In genomic region chr19:13154241-13154778, GRCh38 we compare ENCODE assay signal across 8 cellular contexts. TPM values are rescaled to one million over a fixed set of nuclear protein-coding genes. Genes with fewer than 3 reads are reported as not detected.
DNase-seq lines count a peak whose midpoint lies in the region; ATAC-seq, FAIRE-seq and TF ChIP-seq lines count a peak whose summit lies in the region.

No MANE protein-coding gene starts in this region.

- WGBS in esophagus squamous epithelium, 2 donors, result 0% methylated on average over 3 to 5 of the region's 21 CpGs

- TF ChIP-seq POLR2A in GM12892 (IDR thresholded peaks at IDR 0.05; ENCODE audit: low read depth, low read length) (peak; percentile 18; the same call in 1 of the 2 replicates), esophagus squamous epithelium (IDR thresholded peaks at IDR 0.05) (peak in 3 of 4 donors; percentile 55 to 85 (median 59))

- ATAC-seq in activated T-cell treated with anti-CD3 and anti-CD28 coated beads, Interleukin-2, amount 50 U/mL, for 4 hours, result no peak
- no peak for ATAC-seq in naive thymus-derived CD4-positive, alpha-beta T cell
- no peak for ATAC-seq in thoracic aorta (ENCODE audit: insufficient number of reproducible peaks, low FRiP score, low read depth)

- DNase-seq in GM12892 (ENCODE audit: insufficient read length) (no peak), NOMO-1 treated with dmso at 0.1 percent for 144 hours (lab: John Stamatoyannopoulos, UW; ENCODE audit: unreplicated experiment) (peak; percentile 62), esophagus squamous epithelium (lab: John Stamatoyannopoulos, UW) (peak; percentile 60), thoracic aorta (ENCODE audit: low spot score) (peak; percentile 93), GM19240 (ENCODE audit: insufficient read length, low spot score) (no peak)
- DNase-seq in activated T-cell treated with anti-CD3 and anti-CD28 coated beads, Interleukin-2, amount 50 U/mL, for 4 hours, result peak; percentile 52
- peak; percentile 26 to 80 (median 41) for DNase-seq in naive thymus-derived CD4-positive, alpha-beta T cell

- H3K4me1 ChIP-seq in esophagus squamous epithelium (peaks cover 16 to 50% (median 21%) of the 10 kb centered on the region in 3 donors), thoracic aorta (ENCODE audit: control insufficient read depth in 1 of 2, low read depth in 2 of 2) (peaks cover 3 to 20% of the 10 kb centered on the region in 2 donors)
- peaks cover 16 to 23% of the 10 kb centered on the region in 2 donors for H3K4me1 ChIP-seq in naive thymus-derived CD4-positive, alpha-beta T cell (ENCODE audit: control insufficient read depth in 2 of 2, insufficient read depth in 2 of 2, low read length in 2 of 2)

- no peaks in the 10 kb centered on the region for H3K9me3 Mint-ChIP-seq in activated T-cell treated with anti-CD3 and anti-CD28 coated beads, Interleukin-2, amount 50 U/mL, for 4 hours
- H3K9me3 Mint-ChIP-seq in naive thymus-derived CD4-positive, alpha-beta T cell, result peaks cover 0 to 25% (median 0%) of the 10 kb centered on the region in 11 donors

- CTCF ChIA-PET in naive thymus-derived CD4-positive, alpha-beta T cell (lab: Charles Lee), result interaction anchor here (1.1 to 3.4 kb wide), 9 partner anchors 9 to 58 kb away, joined by 3 to 17 read pairs (median 8); no protein-coding TSS in a partner anchor

- H3K36me3 Mint-ChIP-seq in activated T-cell treated with anti-CD3 and anti-CD28 coated beads, Interleukin-2, amount 50 U/mL, for 4 hours (ENCODE audit: insufficient read depth), result peaks cover 18% of the 10 kb centered on the region
- peaks cover 12 to 33% (median 20%) of the 10 kb centered on the region in 5 donors for H3K36me3 Mint-ChIP-seq in naive thymus-derived CD4-positive, alpha-beta T cell

- H3K4me1 Mint-ChIP-seq in activated T-cell treated with anti-CD3 and anti-CD28 coated beads, Interleukin-2, amount 50 U/mL, for 4 hours (ENCODE audit: low read depth), result peaks cover 39% of the 10 kb centered on the region
- H3K4me1 Mint-ChIP-seq in naive thymus-derived CD4-positive, alpha-beta T cell, result peaks cover 20 to 61% (median 32%) of the 10 kb centered on the region in 7 donors

- intact Hi-C loops in esophagus squamous epithelium (cut with DNase I), result no loop called here
- intact Hi-C loops in naive thymus-derived CD4-positive, alpha-beta T cell (cut with micrococcal nuclease), result loop anchor here (5.0 to 10.0 kb wide), 6 partner anchors 362 to 1363 kb away; partner anchors contain the start of genes DNAJB1 (in 2 of the 2), JUNB (in 1 of the 2), ZNF490 (in 1 of the 2) and ZNF791 (in 1 of the 2)

- no peaks in the 10 kb centered on the region for H3K9me3 ChIP-seq in esophagus squamous epithelium
- no peaks in the 10 kb centered on the region for H3K9me3 ChIP-seq in naive thymus-derived CD4-positive, alpha-beta T cell (ENCODE audit: control insufficient read depth in 2 of 3, low read length in 3 of 3)
- no peaks in the 10 kb centered on the region for H3K9me3 ChIP-seq in thoracic aorta

- H3K27ac ChIP-seq in 22Rv1 (peak overlapping the region; percentile 99), esophagus squamous epithelium (peak overlapping the region; percentile 96 to 100 (median 100)), thoracic aorta (peak overlapping the region; percentile 99 to 100)
- H3K27ac ChIP-seq in naive thymus-derived CD4-positive, alpha-beta T cell (ENCODE audit: low read depth, low read length), result peak overlapping the region; percentile 96

- peak overlapping the region; percentile 99 for H3K4me3 Mint-ChIP-seq in activated T-cell treated with anti-CD3 and anti-CD28 coated beads, Interleukin-2, amount 50 U/mL, for 4 hours
- H3K4me3 Mint-ChIP-seq in naive thymus-derived CD4-positive, alpha-beta T cell, result peak overlapping the region; percentile 94 to 100 (median 98)

- POLR2A ChIA-PET in naive thymus-derived CD4-positive, alpha-beta T cell (lab: Charles Lee), result interaction anchor here (0.9 to 6.6 kb wide), 10 partner anchors 14 to 108 kb away, joined by 3 to 283 read pairs (median 11); partner anchors contain the start of gene NACC1

- no peaks in the 10 kb centered on the region for H3K27me3 Mint-ChIP-seq in activated T-cell treated with anti-CD3 and anti-CD28 coated beads, Interleukin-2, amount 50 U/mL, for 4 hours (ENCODE audit: low read depth)
- peaks cover 0 to 17% (median 0%) of the 10 kb centered on the region in 5 donors for H3K27me3 Mint-ChIP-seq in naive thymus-derived CD4-positive, alpha-beta T cell

- TF ChIP-seq CTCF in 22Rv1 (IDR thresholded peaks at IDR 0.05) (no peak), esophagus squamous epithelium (IDR thresholded peaks at IDR 0.05) (no peak), thoracic aorta (IDR thresholded peaks at IDR 0.05) (no peak)

- H3K27me3 ChIP-seq in esophagus squamous epithelium (no peaks in the 10 kb centered on the region), thoracic aorta (replicated peaks; ENCODE audit: insufficient read depth) (no peaks in the 10 kb centered on the region)
- no peaks in the 10 kb centered on the region for H3K27me3 ChIP-seq in naive thymus-derived CD4-positive, alpha-beta T cell (ENCODE audit: control insufficient read depth in 2 of 2, insufficient read depth in 2 of 2, low read length in 2 of 2)

- peaks cover 0 to 4% (median 0%) of the 10 kb centered on the region in 3 donors for H3K36me3 ChIP-seq in esophagus squamous epithelium
- H3K36me3 ChIP-seq in naive thymus-derived CD4-positive, alpha-beta T cell (ENCODE audit: control insufficient read depth in 2 of 3, insufficient read depth in 3 of 3, low read length in 3 of 3), result peaks cover 0 to 41% (median 6%) of the 10 kb centered on the region in 3 experiments
- no peaks in the 10 kb centered on the region for H3K36me3 ChIP-seq in thoracic aorta

- peak overlapping the region; percentile 97 to 100 (median 98) for H3K27ac Mint-ChIP-seq in naive thymus-derived CD4-positive, alpha-beta T cell

- H3K4me3 ChIP-seq in esophagus squamous epithelium, result peak overlapping the region; percentile 85 to 99 (median 92)
- H3K4me3 ChIP-seq in naive thymus-derived CD4-positive, alpha-beta T cell (ENCODE audit: low read length), result peak overlapping the region; percentile 96
- peak overlapping the region; percentile 100 for H3K4me3 ChIP-seq in thoracic aorta

- FAIRE-seq in GM12892 (lab: Jason Lieb, UNC), result peak; percentile 80

RNA-seq across cellular contexts. Expression of gene IER2, which starts 4.1 kb away (rescaled TPM):
- polyA plus RNA-seq in GM12892 (2012; ENCODE audit: missing spikeins), result 33.5 TPM
- 100 to 1,000 TPM in 2 of 3 donors, 10 to 100 TPM in 1; 99.4 to 113 (median 110) TPM for total RNA-seq in activated T-cell treated with anti-CD3 and anti-CD28 coated beads, Interleukin-2, amount 50 U/mL, for 4 hours
- total RNA-seq in esophagus squamous epithelium (100 to 1,000 TPM in 1 of 4 donors, 10 to 100 TPM in 3; 46.5 to 118 (median 76.9) TPM), thoracic aorta (100 to 1,000 TPM; 125 to 440 TPM)
- 100 to 1,000 TPM; 135 to 558 (median 246) TPM for total RNA-seq in naive thymus-derived CD4-positive, alpha-beta T cell
- polyA plus RNA-seq in naive thymus-derived CD4-positive, alpha-beta T cell, result 100 to 1,000 TPM; 121 to 139 TPM

RNA-seq across cellular contexts. Expression of gene STX10, which starts 4.1 kb away (rescaled TPM):
- 31.0 TPM for polyA plus RNA-seq in GM12892 (2012; ENCODE audit: missing spikeins)
- total RNA-seq in activated T-cell treated with anti-CD3 and anti-CD28 coated beads, Interleukin-2, amount 50 U/mL, for 4 hours, result 10 to 100 TPM; 64.5 to 66.0 (median 65.4) TPM
- 10 to 100 TPM; 50.3 to 80.4 (median 69.3) TPM for total RNA-seq in esophagus squamous epithelium
- 10 to 100 TPM; 42.6 to 76.2 (median 68.5) TPM for total RNA-seq in naive thymus-derived CD4-positive, alpha-beta T cell
- polyA plus RNA-seq in naive thymus-derived CD4-positive, alpha-beta T cell, result 10 to 100 TPM; 45.9 to 63.7 TPM
- total RNA-seq in thoracic aorta, result 10 to 100 TPM; 30.8 to 83.4 TPM

RNA-seq across cellular contexts. Expression of gene NACC1, which starts 36.2 kb away (rescaled TPM):
- polyA plus RNA-seq in GM12892 (2012; ENCODE audit: missing spikeins), result 8.5 TPM
- 100 to 1,000 TPM; 127 to 137 (median 134) TPM for total RNA-seq in activated T-cell treated with anti-CD3 and anti-CD28 coated beads, Interleukin-2, amount 50 U/mL, for 4 hours
- total RNA-seq in esophagus squamous epithelium (10 to 100 TPM; 26.7 to 45.5 (median 37.1) TPM), thoracic aorta (10 to 100 TPM; 27.2 to 28.8 TPM)
- 10 to 100 TPM; 18.0 to 72.7 (median 22.4) TPM for total RNA-seq in naive thymus-derived CD4-positive, alpha-beta T cell
- 1 to 10 TPM; 1.7 to 2.0 TPM for polyA plus RNA-seq in naive thymus-derived CD4-positive, alpha-beta T cell

RNA-seq across cellular contexts. Expression of gene TRMT1, which starts 37.8 kb away (rescaled TPM):
- polyA plus RNA-seq in GM12892 (2012; ENCODE audit: missing spikeins), result 39.1 TPM
- total RNA-seq in activated T-cell treated with anti-CD3 and anti-CD28 coated beads, Interleukin-2, amount 50 U/mL, for 4 hours, result 100 to 1,000 TPM; 240 to 248 (median 246) TPM
- total RNA-seq in esophagus squamous epithelium, result 10 to 100 TPM; 19.4 to 42.5 (median 29.0) TPM
- 10 to 100 TPM; 64.2 to 96.4 (median 87.8) TPM for total RNA-seq in naive thymus-derived CD4-positive, alpha-beta T cell
- polyA plus RNA-seq in naive thymus-derived CD4-positive, alpha-beta T cell, result 10 to 100 TPM; 22.6 to 36.3 TPM
- total RNA-seq in thoracic aorta, result 10 to 100 TPM; 35.3 to 52.3 TPM

RNA-seq across cellular contexts. Expression of gene LYL1, which starts 51.7 kb away (rescaled TPM):
- 1.2 TPM for polyA plus RNA-seq in GM12892 (2012; ENCODE audit: missing spikeins)
- 1 to 10 TPM; 1.9 to 3.0 (median 2.9) TPM for total RNA-seq in activated T-cell treated with anti-CD3 and anti-CD28 coated beads, Interleukin-2, amount 50 U/mL, for 4 hours
- total RNA-seq in esophagus squamous epithelium, result 10 to 100 TPM in 1 of 4 donors, 1 to 10 TPM in 3; 2.1 to 13.0 (median 3.9) TPM
- total RNA-seq in naive thymus-derived CD4-positive, alpha-beta T cell, result 10 to 100 TPM in 1 of 5 experiments, 1 to 10 TPM in 4; 4.6 to 22.6 (median 7.8) TPM
- 1 to 10 TPM; 2.4 to 2.9 TPM for polyA plus RNA-seq in naive thymus-derived CD4-positive, alpha-beta T cell
- total RNA-seq in thoracic aorta, result 10 to 100 TPM; 10.6 to 36.1 TPM

Comparison
In these comparisons a context has a peak if more than half of its experiments do, and no peak if none do; other contexts are left out.
1. DNase-seq: peak in NOMO-1 treated with dmso at 0.1 percent for 144 hours (single experiment), activated T-cell treated with anti-CD3 and anti-CD28 coated beads, Interleukin-2, amount 50 U/mL, for 4 hours (single experiment), esophagus squamous epithelium (single experiment), naive thymus-derived CD4-positive, alpha-beta T cell (9 of 9) and thoracic aorta (single experiment); none in GM12892 (single experiment) and GM19240 (single experiment).
2. Peak in every context shown above with its lines, with median percentiles within 50 percentile points of each other: H3K27ac ChIP-seq and H3K4me3 ChIP-seq.